ENCODE assay signal across 8 cellular contexts in genomic region chr1:113903496-113904291, GRCh38. TPM values are rescaled to one million over a fixed set of nuclear protein-coding genes. Genes with fewer than 3 reads are reported as not detected.
DNase-seq lines count a peak whose midpoint lies in the region; ATAC-seq and TF ChIP-seq lines count a peak whose summit lies in the region.

No MANE protein-coding gene starts in this region.

- no peaks in the 10 kb centered on the region for H3K9me3 ChIP-seq in stomach smooth muscle (ENCODE audit: control insufficient read depth in 2 of 2, low read length in 2 of 2)

- DNase-seq in CD14-positive monocyte (ENCODE audit: low spot score) (no peak), kidney tubule cell (ENCODE audit: low spot score) (peak; percentile 17), cerebellar cortex (ENCODE audit: low spot score) (no peak), GM10248 (ENCODE audit: extremely low spot score) (no peak)
- no peak for DNase-seq in activated naive CD8-positive, alpha-beta T cell treated with anti-CD3 and anti-CD28 coated beads, Interleukin-2, amount 10 ng/mL, durations not matched to agents 7 days and 5 days

- peak overlapping the region; percentile 99 for H3K4me3 ChIP-seq in stomach smooth muscle (ENCODE audit: low read length in 2 of 2)

- intact Hi-C loops in CD14-positive monocyte (cut with micrococcal nuclease): loop anchor here (2.0 to 5.0 kb wide), 4 partner anchors 29 to 91 kb away; partner anchors contain the start of gene RSBN1 (in 1 of the 2)

- POLR2A ChIA-PET in activated naive CD8-positive, alpha-beta T cell treated with anti-CD3 and anti-CD28 coated beads, Interleukin-2, amount 10 ng/mL, durations not matched to agents 7 days and 5 days (lab: Charles Lee): interaction anchor here (0.7 to 7.7 kb wide), 16 partner anchors 17 to 830 kb away, joined by 3 to 148 read pairs (median 6); partner anchors contain the start of genes HIPK1, LRIG2 and RSBN1
- POLR2A ChIA-PET in GM10248 (lab: Yijun Ruan, JAX): interaction anchor here (0.6 to 3.3 kb wide), 10 partner anchors 10 to 144 kb away, joined by 3 to 40 read pairs (median 4); partner anchors contain the start of gene HIPK1

- TF ChIP-seq CTCF in CD14-positive monocyte (IDR thresholded peaks at IDR 0.05) (no peak), GM10248 (IDR thresholded peaks at IDR 0.05; ENCODE audit: control extremely low read depth, extremely low read depth, low read depth, missing control alignments) (no peak)

- H3K4me1 ChIP-seq in stomach smooth muscle (ENCODE audit: control insufficient read depth, insufficient read depth, low read length): peaks cover 9% of the 10 kb centered on the region

- peaks cover 66% of the 10 kb centered on the region for H3K4me1 Mint-ChIP-seq in CD14-positive monocyte
- peaks cover 26 to 32% (median 30%) of the 10 kb centered on the region in 3 donors for H3K4me1 Mint-ChIP-seq in IgD-negative memory B cell
- peaks cover 50% of the 10 kb centered on the region for H3K4me1 Mint-ChIP-seq in activated naive CD8-positive, alpha-beta T cell treated with anti-CD3 and anti-CD28 coated beads, Interleukin-2, amount 10 ng/mL, durations not matched to agents 7 days and 5 days

- H3K27ac ChIP-seq in stomach smooth muscle (ENCODE audit: low read length): peak overlapping the region; percentile 91

- H3K9me3 Mint-ChIP-seq in CD14-positive monocyte (peaks cover 0 to 1% (median 0%) of the 10 kb centered on the region in 7 donors), IgD-negative memory B cell (no peaks in the 10 kb centered on the region)
- H3K9me3 Mint-ChIP-seq in activated naive CD8-positive, alpha-beta T cell treated with anti-CD3 and anti-CD28 coated beads, Interleukin-2, amount 10 ng/mL, durations not matched to agents 7 days and 5 days: no peaks in the 10 kb centered on the region

- H3K36me3 ChIP-seq in stomach smooth muscle (ENCODE audit: control insufficient read depth in 2 of 2, insufficient read depth in 2 of 2, low read length in 2 of 2): peaks cover 8 to 21% of the 10 kb centered on the region in 2 donors

- peaks cover 31 to 51% of the 10 kb centered on the region in 2 donors for H3K36me3 Mint-ChIP-seq in CD14-positive monocyte
- H3K36me3 Mint-ChIP-seq in IgD-negative memory B cell: peaks cover 12% of the 10 kb centered on the region
- peaks cover 45% of the 10 kb centered on the region for H3K36me3 Mint-ChIP-seq in activated naive CD8-positive, alpha-beta T cell treated with anti-CD3 and anti-CD28 coated beads, Interleukin-2, amount 10 ng/mL, durations not matched to agents 7 days and 5 days

- CTCF ChIA-PET in GM10248 (lab: Yijun Ruan, JAX): interaction anchor here (0.8 to 5.5 kb wide), 20 partner anchors 8 to 124 kb away, joined by 3 to 34 read pairs (median 5); partner anchors contain the start of gene BCL2L15

- no peaks in the 10 kb centered on the region for H3K27me3 ChIP-seq in stomach smooth muscle (ENCODE audit: control insufficient read depth in 1 of 2, insufficient read depth in 2 of 2, low read length in 2 of 2)

- H3K27ac Mint-ChIP-seq in CD14-positive monocyte (peak overlapping the region; percentile 96 to 99 (median 99)), IgD-negative memory B cell (peak overlapping the region; percentile 91 to 100 (median 98))
- peak overlapping the region; percentile 91 for H3K27ac Mint-ChIP-seq in activated naive CD8-positive, alpha-beta T cell treated with anti-CD3 and anti-CD28 coated beads, Interleukin-2, amount 10 ng/mL, durations not matched to agents 7 days and 5 days

- peak overlapping the region; percentile 78 to 97 for H3K9ac ChIP-seq in stomach smooth muscle (ENCODE audit: low read length in 2 of 2)

- peaks cover 0 to 2% (median 0%) of the 10 kb centered on the region in 3 donors for H3K27me3 Mint-ChIP-seq in CD14-positive monocyte (ENCODE audit: low read depth in 3 of 3)
- no peaks in the 10 kb centered on the region for H3K27me3 Mint-ChIP-seq in IgD-negative memory B cell
- no peaks in the 10 kb centered on the region for H3K27me3 Mint-ChIP-seq in activated naive CD8-positive, alpha-beta T cell treated with anti-CD3 and anti-CD28 coated beads, Interleukin-2, amount 10 ng/mL, durations not matched to agents 7 days and 5 days

- no peak for ATAC-seq in activated naive CD8-positive, alpha-beta T cell treated with anti-CD3 and anti-CD28 coated beads, Interleukin-2, amount 10 ng/mL, durations not matched to agents 7 days and 5 days (ENCODE audit: low read depth)
- no peak for ATAC-seq in HG03135 (IDR thresholded peaks at IDR 0.05; ENCODE audit: unreplicated experiment)

- H3K4me3 Mint-ChIP-seq in CD14-positive monocyte: peak overlapping the region; percentile 95 to 97
- peak overlapping the region; percentile 92 to 100 (median 98) for H3K4me3 Mint-ChIP-seq in IgD-negative memory B cell
- H3K4me3 Mint-ChIP-seq in activated naive CD8-positive, alpha-beta T cell treated with anti-CD3 and anti-CD28 coated beads, Interleukin-2, amount 10 ng/mL, durations not matched to agents 7 days and 5 days: peak overlapping the region; percentile 99

RNA-seq across cellular contexts. Expression of gene AP4B1, which starts 0.9 kb away (rescaled TPM):
- polyA plus RNA-seq in CD14-positive monocyte: 1 to 10 TPM; 3.5 to 6.1 TPM
- 13.2 TPM for polyA plus RNA-seq in IgD-negative memory B cell
- 10 to 100 TPM; 53.9 to 60.5 TPM for total RNA-seq in activated naive CD8-positive, alpha-beta T cell treated with anti-CD3 and anti-CD28 coated beads, Interleukin-2, amount 10 ng/mL, durations not matched to agents 7 days and 5 days

RNA-seq across cellular contexts. Expression of gene DCLRE1B, which starts 1.4 kb away (rescaled TPM):
- 1 to 10 TPM; 4.5 to 5.7 TPM for polyA plus RNA-seq in CD14-positive monocyte
- polyA plus RNA-seq in IgD-negative memory B cell: 3.6 TPM
- 10 to 100 TPM; 13.4 to 14.3 TPM for total RNA-seq in activated naive CD8-positive, alpha-beta T cell treated with anti-CD3 and anti-CD28 coated beads, Interleukin-2, amount 10 ng/mL, durations not matched to agents 7 days and 5 days

RNA-seq across cellular contexts. Expression of gene BCL2L15, which starts 16.3 kb away (rescaled TPM):
- polyA plus RNA-seq in CD14-positive monocyte (not detected), IgD-negative memory B cell (not detected)
- total RNA-seq in activated naive CD8-positive, alpha-beta T cell treated with anti-CD3 and anti-CD28 coated beads, Interleukin-2, amount 10 ng/mL, durations not matched to agents 7 days and 5 days: 1 to 10 TPM; 1.1 to 2.9 TPM

RNA-seq across cellular contexts. Expression of gene HIPK1, which starts 25.4 kb away (rescaled TPM):
- 10 to 100 TPM; 10.1 to 14.8 TPM for polyA plus RNA-seq in CD14-positive monocyte
- polyA plus RNA-seq in IgD-negative memory B cell: 6.1 TPM
- 10 to 100 TPM; 93.0 to 99.4 TPM for total RNA-seq in activated naive CD8-positive, alpha-beta T cell treated with anti-CD3 and anti-CD28 coated beads, Interleukin-2, amount 10 ng/mL, durations not matched to agents 7 days and 5 days

RNA-seq across cellular contexts. Expression of gene PTPN22, which starts 32.2 kb away (rescaled TPM):
- polyA plus RNA-seq in CD14-positive monocyte (10 to 100 TPM; 29.7 to 43.7 TPM), IgD-negative memory B cell (41.1 TPM)
- 10 to 100 TPM; 74.1 to 82.9 TPM for total RNA-seq in activated naive CD8-positive, alpha-beta T cell treated with anti-CD3 and anti-CD28 coated beads, Interleukin-2, amount 10 ng/mL, durations not matched to agents 7 days and 5 days
